In the genomic region with DNA sequence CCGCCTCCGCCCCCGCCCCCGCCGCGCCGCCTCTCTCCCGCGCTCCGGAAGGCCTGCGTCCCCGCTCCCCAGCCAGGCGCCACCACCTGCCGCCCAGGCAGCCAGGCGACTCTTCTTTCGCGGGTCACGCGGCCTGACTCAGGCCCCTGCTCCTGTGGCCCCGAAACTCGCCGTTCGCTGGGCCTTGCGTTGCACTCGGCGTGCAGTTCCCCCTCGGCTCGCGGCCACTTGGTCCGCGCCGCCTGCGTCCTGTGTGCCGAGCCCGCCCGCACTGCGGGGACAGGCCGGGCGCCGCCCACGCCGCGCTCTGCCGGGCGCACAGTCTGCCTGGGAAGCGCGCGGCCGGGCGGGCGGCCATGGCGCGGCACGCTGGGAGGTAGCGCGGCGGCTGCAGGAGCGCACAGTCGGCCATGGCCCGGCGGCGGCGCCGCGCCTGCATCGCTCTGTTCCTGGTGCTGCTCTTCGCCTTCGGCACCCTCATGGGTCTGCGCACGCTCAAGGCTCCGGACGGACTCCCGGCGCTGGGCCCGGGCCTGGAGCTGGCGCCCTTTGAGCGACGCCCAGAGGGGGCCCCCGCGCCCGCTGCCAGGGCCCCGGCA, we compare ENCODE assay signal across 8 cellular contexts. TPM values are rescaled to one million over a fixed set of nuclear protein-coding genes. Genes with fewer than 3 reads are reported as not detected.
DNase-seq lines count a peak whose midpoint lies in the region; ATAC-seq and TF ChIP-seq lines count a peak whose summit lies in the region.

A gene with protein sequence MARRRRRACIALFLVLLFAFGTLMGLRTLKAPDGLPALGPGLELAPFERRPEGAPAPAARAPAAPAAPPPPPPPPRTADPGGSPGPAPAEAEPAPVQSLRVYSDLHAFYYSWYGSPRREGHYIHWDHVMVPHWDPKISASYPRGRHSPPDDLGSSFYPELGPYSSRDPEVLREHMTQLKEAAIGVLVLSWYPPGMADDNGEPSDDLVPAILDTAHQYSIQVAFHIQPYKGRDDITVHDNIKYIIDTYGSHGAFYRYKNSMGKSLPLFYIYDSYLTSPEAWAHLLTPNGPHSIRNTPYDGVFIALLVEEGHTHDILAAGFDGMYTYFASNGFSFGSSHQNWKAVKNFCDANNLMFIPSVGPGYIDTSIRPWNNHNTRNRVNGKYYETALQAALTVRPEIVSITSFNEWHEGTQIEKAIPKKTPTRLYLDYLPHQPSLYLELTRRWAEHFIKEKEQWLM (plus strand): TSS at position 75 of the 599 bp plus-strand sequence. CDS start 336 bp downstream, at position 411.

- intact Hi-C loops in head of caudate nucleus (cut with DNase I), result no loop called here

- H3K27me3 ChIP-seq in OCI-LY3 (ENCODE audit: low read depth, low read length), result no peaks in the 10 kb centered on the region

- peak within 1 kb of the TSS; percentile 97 for H3K4me3 ChIP-seq in OCI-LY3 (ENCODE audit: low read length)

- peaks cover 22% of the 10 kb centered on the region for H3K4me1 ChIP-seq in OCI-LY3 (ENCODE audit: low read length)

- TF ChIP-seq CTCF in GM13977 (IDR thresholded peaks at IDR 0.05; ENCODE audit: extremely low read depth, insufficient read depth, missing control alignments), result no peak
- TF ChIP-seq CTCF in OCI-LY3 (IDR thresholded peaks at IDR 0.05; ENCODE audit: low read depth, low read length), result no peak

- in situ Hi-C loops in GM13977 (cut with MboI; ENCODE audit: low pct_unique_long_range_greater_than_20kb, low sequenced_read_pairs, unreplicated experiment), result no loop called here

- DNase-seq in AG08395 (ENCODE audit: low spot score) (peak; percentile 63), GM13977 (ENCODE audit: low spot score) (peak; percentile 86), head of caudate nucleus (peak in 36 of 42 donors; percentile 13 to 72 (median 49)), occipital lobe (lab: John Stamatoyannopoulos, UW) (peak; percentile 63)
- DNase-seq in activated naive CD4-positive, alpha-beta T cell treated with anti-CD3 and anti-CD28 coated beads, Interleukin-2, amount 50 U/mL, for 72 hours (ENCODE audit: low spot score in 2 of 2), result peak; percentile 36 to 77

- H3K36me3 Mint-ChIP-seq in activated naive CD4-positive, alpha-beta T cell treated with anti-CD3 and anti-CD28 coated beads, Interleukin-2, amount 50 U/mL, for 72 hours, result peaks cover 0 to 9% of the 10 kb centered on the region in 2 donors

- H3K9me3 Mint-ChIP-seq in activated naive CD4-positive, alpha-beta T cell treated with anti-CD3 and anti-CD28 coated beads, Interleukin-2, amount 50 U/mL, for 72 hours, result no peaks in the 10 kb centered on the region

- H3K36me3 ChIP-seq in OCI-LY3 (replicated peaks; ENCODE audit: low read depth, low read length), result peaks cover 8% of the 10 kb centered on the region

- peak within 1 kb of the TSS; percentile 96 for H3K4me2 ChIP-seq in OCI-LY3 (ENCODE audit: low read length)

- H3K9ac ChIP-seq in OCI-LY3 (ENCODE audit: low read length), result peak within 1 kb of the TSS; percentile 75

- H4K20me1 ChIP-seq in OCI-LY3 (ENCODE audit: insufficient read depth, low read length), result peaks cover 14% of the 10 kb centered on the region; the same call in 1 of the 2 replicates

- no peak within 1 kb of the TSS for H3K27ac Mint-ChIP-seq in activated naive CD4-positive, alpha-beta T cell treated with anti-CD3 and anti-CD28 coated beads, Interleukin-2, amount 50 U/mL, for 72 hours

- H3K79me2 ChIP-seq in OCI-LY3 (ENCODE audit: low read length), result peaks cover 17% of the 10 kb centered on the region

- no peak within 1 kb of the TSS; the same call in 1 of the 2 replicates for H2AFZ ChIP-seq in OCI-LY3 (ENCODE audit: low read depth, low read length)

- H3K27ac ChIP-seq in OCI-LY3 (ENCODE audit: low read length), result peak within 1 kb of the TSS; percentile 23; the same call in 1 of the 2 replicates

- no peaks in the 10 kb centered on the region for H3K9me3 ChIP-seq in OCI-LY3 (ENCODE audit: insufficient read depth, low read length)

- ATAC-seq in HG03469 (IDR thresholded peaks at IDR 0.05; ENCODE audit: unreplicated experiment) (peak; percentile 46), GM21423 (IDR thresholded peaks at IDR 0.05; ENCODE audit: unreplicated experiment) (no peak)
- peak; percentile 73 to 81 for ATAC-seq in activated naive CD4-positive, alpha-beta T cell treated with anti-CD3 and anti-CD28 coated beads, Interleukin-2, amount 50 U/mL, for 72 hours

RNA-seq across cellular contexts. Expression of the gene that starts here (rescaled TPM):
- total RNA-seq in activated naive CD4-positive, alpha-beta T cell treated with anti-CD3 and anti-CD28 coated beads, Interleukin-2, amount 50 U/mL, for 72 hours, result 1 to 10 TPM; 1.0 to 3.1 TPM
- 30.7 TPM for total RNA-seq in occipital lobe
